In the genomic region with DNA sequence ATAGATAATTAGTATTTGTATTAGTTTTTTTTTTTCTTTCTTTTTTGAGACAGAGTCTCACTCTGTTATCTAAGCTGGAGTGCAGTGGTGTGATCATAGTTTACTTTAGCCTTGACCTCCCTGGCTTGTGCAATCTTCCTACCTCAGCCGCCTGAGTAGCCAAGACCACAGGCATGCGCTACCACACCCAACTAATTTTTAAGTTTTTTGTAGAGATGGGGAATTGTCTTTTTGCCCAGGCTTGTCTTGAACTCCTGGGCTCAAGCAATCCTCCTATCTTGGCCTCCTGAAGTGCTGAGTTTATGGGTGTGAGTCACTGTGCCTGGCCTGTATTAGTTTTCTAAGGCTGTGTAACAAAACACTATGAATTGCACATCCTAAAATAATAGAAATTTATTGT, we compare ENCODE assay signal across 18 cellular contexts. TPM values are rescaled to one million over a fixed set of nuclear protein-coding genes. Genes with fewer than 3 reads are reported as not detected.
DNase-seq lines count a peak whose midpoint lies in the region; ATAC-seq and TF ChIP-seq lines count a peak whose summit lies in the region.
"Had no signal": no experiment of that assay in that cellular context is flagged by ENCODE, and none has a peak within 500 bp of the region (broad histone marks: within the 10 kb centered on the region; RNA-seq: fewer than 3 reads in every experiment).

No MANE protein-coding gene starts in this region.

- H3K9me3 ChIP-seq in upper lobe of right lung = no peaks in the 10 kb centered on the region
- H3K9me3 ChIP-seq: colonic mucosa, HAP-1 had no signal

- TF ChIP-seq CTCF in fibroblast of pulmonary artery (IDR thresholded peaks at IDR 0.05; ENCODE audit: low read length, missing control alignments) = no peak
- no peak for TF ChIP-seq CTCF in upper lobe of right lung (IDR thresholded peaks at IDR 0.05)

- intact Hi-C loops in upper lobe of right lung (cut with DNase I) = no loop called here

- no peak overlapping the region for H3K4me3 ChIP-seq in fibroblast of pulmonary artery (replicated peaks; ENCODE audit: low read depth, low read length)
- no peak overlapping the region for H3K4me3 ChIP-seq in upper lobe of right lung
- H3K4me3 ChIP-seq: colonic mucosa, HAP-1 had no signal

- no peaks in the 10 kb centered on the region for H3K27me3 Mint-ChIP-seq in activated T-cell treated with anti-CD3 and anti-CD28 coated beads, Interleukin-2, amount 50 U/mL, for 24 hours
- H3K27me3 Mint-ChIP-seq: activated B cell treated with CpG ODN at 0.5 μM for 24 hours; activated naive CD8-positive, alpha-beta T cell treated with anti-CD3 and anti-CD28 coated beads for 36 hours had no signal

- H3K4me1 ChIP-seq in upper lobe of right lung = no peaks in the 10 kb centered on the region
- H3K4me1 ChIP-seq: colonic mucosa, HAP-1 had no signal

- no peaks in the 10 kb centered on the region for H3K27me3 ChIP-seq in upper lobe of right lung
- H3K27me3 ChIP-seq: colonic mucosa had no signal

- no peaks in the 10 kb centered on the region for H3K36me3 ChIP-seq in upper lobe of right lung
- H3K36me3 ChIP-seq: colonic mucosa, HAP-1 had no signal

- H3K9me3 Mint-ChIP-seq in activated T-cell treated with anti-CD3 and anti-CD28 coated beads, Interleukin-2, amount 50 U/mL, for 24 hours = no peaks in the 10 kb centered on the region
- H3K9me3 Mint-ChIP-seq: activated B cell treated with CpG ODN at 0.5 μM for 24 hours; activated naive CD8-positive, alpha-beta T cell treated with anti-CD3 and anti-CD28 coated beads for 36 hours; mesothelial cell of epicardium had no signal

- H3K4me3 Mint-ChIP-seq in activated T-cell treated with anti-CD3 and anti-CD28 coated beads, Interleukin-2, amount 50 U/mL, for 24 hours = no peak overlapping the region
- H3K4me3 Mint-ChIP-seq: activated B cell treated with CpG ODN at 0.5 μM for 24 hours; activated naive CD8-positive, alpha-beta T cell treated with anti-CD3 and anti-CD28 coated beads for 36 hours; mesothelial cell of epicardium had no signal

- H3K27ac Mint-ChIP-seq in activated T-cell treated with anti-CD3 and anti-CD28 coated beads, Interleukin-2, amount 50 U/mL, for 24 hours = no peak overlapping the region
- H3K27ac Mint-ChIP-seq: activated B cell treated with CpG ODN at 0.5 μM for 24 hours; activated naive CD8-positive, alpha-beta T cell treated with anti-CD3 and anti-CD28 coated beads for 36 hours; mesothelial cell of epicardium had no signal

- peak; percentile 11 for DNase-seq in NOMO-1 treated with DMSO at 0.1 percent for 48 hours (lab: John Stamatoyannopoulos, UW; ENCODE audit: unreplicated experiment)
- no peak for DNase-seq in NOMO-1 treated with dmso at 0.1 percent for 144 hours (lab: John Stamatoyannopoulos, UW; ENCODE audit: unreplicated experiment)
- DNase-seq in SW480 (ENCODE audit: low spot score) = peak; percentile 20
- peak; percentile 50 for DNase-seq in fibroblast of pulmonary artery (ENCODE audit: low read depth)
- DNase-seq in upper lobe of right lung = no peak
- DNase-seq in activated T-cell treated with anti-CD3 and anti-CD28 coated beads, Interleukin-2, amount 50 U/mL, for 24 hours = no peak
- no peak for DNase-seq in anterior cingulate cortex (lab: John Stamatoyannopoulos, UW)
- no peak for DNase-seq in activated CD8-positive, alpha-beta memory T cell treated with anti-CD3 and anti-CD28 coated beads for 24 hours
- DNase-seq: 8988T; activated B cell treated with CpG ODN at 0.5 μM for 24 hours; activated naive CD8-positive, alpha-beta T cell treated with anti-CD3 and anti-CD28 coated beads for 36 hours; colonic mucosa; foreskin melanocyte; NCI-H1092 treated with DMSO at 0.1 percent for 48 hours; NCI-H2227 treated with DMSO at 0.1 percent for 48 hours had no signal

- ATAC-seq in upper lobe of right lung = peak; percentile 63
- ATAC-seq: SK-N-SH treated with all-trans-retinoic acid at 6 μM for 48 hours had no signal

- no peaks in the 10 kb centered on the region for H3K36me3 Mint-ChIP-seq in activated T-cell treated with anti-CD3 and anti-CD28 coated beads, Interleukin-2, amount 50 U/mL, for 24 hours (ENCODE audit: low read depth)
- H3K36me3 Mint-ChIP-seq: activated naive CD8-positive, alpha-beta T cell treated with anti-CD3 and anti-CD28 coated beads for 36 hours; mesothelial cell of epicardium had no signal

- H3K4me1 Mint-ChIP-seq in activated T-cell treated with anti-CD3 and anti-CD28 coated beads, Interleukin-2, amount 50 U/mL, for 24 hours (ENCODE audit: low read depth) = no peaks in the 10 kb centered on the region
- H3K4me1 Mint-ChIP-seq: activated B cell treated with CpG ODN at 0.5 μM for 24 hours; activated naive CD8-positive, alpha-beta T cell treated with anti-CD3 and anti-CD28 coated beads for 36 hours; mesothelial cell of epicardium had no signal

- H3K27ac ChIP-seq in upper lobe of right lung = no peak overlapping the region
- H3K27ac ChIP-seq: colonic mucosa had no signal

RNA-seq across cellular contexts. Expression of a gene that starts 58.3 kb away (rescaled TPM):
- total RNA-seq in upper lobe of right lung = 0.96 TPM

Comparison
In these comparisons a context has a peak if more than half of its experiments do, and no peak if none do; other contexts are left out.
1. DNase-seq: peak in NOMO-1 treated with DMSO at 0.1 percent for 48 hours (single experiment), SW480 (single experiment) and fibroblast of pulmonary artery (single experiment); none in NOMO-1 treated with dmso at 0.1 percent for 144 hours (single experiment), upper lobe of right lung (single experiment), activated T-cell treated with anti-CD3 and anti-CD28 coated beads, Interleukin-2, amount 50 U/mL, for 24 hours (single experiment), anterior cingulate cortex (0 of 58) and activated CD8-positive, alpha-beta memory T cell treated with anti-CD3 and anti-CD28 coated beads for 24 hours (single experiment).